Comparison of ENCODE assay signal across 10 cellular contexts in genomic region chr13:107271226-107271625, GRCh38.
DNase-seq lines count a peak whose midpoint lies in the region; ATAC-seq and TF ChIP-seq lines count a peak whose summit lies in the region.
"Had no signal": no experiment of that assay in that cellular context is flagged by ENCODE, and none has a peak within 500 bp of the region (broad histone marks: within the 10 kb centered on the region; RNA-seq: fewer than 3 reads in every experiment).

No MANE protein-coding gene starts in this region.

- H3K4me1 Mint-ChIP-seq in activated T-helper 17 cell treated with anti-CD3 and anti-CD28 coated beads, Interleukin-2, amount 50 U/mL, for 72 hours: no peaks in the 10 kb centered on the region
- H3K4me1 Mint-ChIP-seq: stimulated activated memory B cell treated with anti-CD40 and anti-IgM and Interleukin-4, amounts not matched to agents 10 μg/mL and 1 μg/mL and 100 μg/mL, for 72 hours had no signal

- TF ChIP-seq CTCF in fibroblast of the aortic adventitia (IDR thresholded peaks at IDR 0.05; ENCODE audit: insufficient read depth, low read length) (no peak), retinal pigment epithelial cell (conservative IDR thresholded peaks at IDR 0.05; ENCODE audit: low read depth, low read length) (no peak)

- H3K27me3 Mint-ChIP-seq in activated T-helper 17 cell treated with anti-CD3 and anti-CD28 coated beads, Interleukin-2, amount 50 U/mL, for 72 hours: no peaks in the 10 kb centered on the region
- H3K27me3 Mint-ChIP-seq: stimulated activated memory B cell treated with anti-CD40 and anti-IgM and Interleukin-4, amounts not matched to agents 10 μg/mL and 1 μg/mL and 100 μg/mL, for 72 hours had no signal

- no peak overlapping the region for H3K27ac Mint-ChIP-seq in activated T-helper 17 cell treated with anti-CD3 and anti-CD28 coated beads, Interleukin-2, amount 50 U/mL, for 72 hours
- H3K27ac Mint-ChIP-seq: stimulated activated memory B cell treated with anti-CD40 and anti-IgM and Interleukin-4, amounts not matched to agents 10 μg/mL and 1 μg/mL and 100 μg/mL, for 72 hours had no signal

- peaks cover 8% of the 10 kb centered on the region for H3K9me3 Mint-ChIP-seq in activated T-helper 17 cell treated with anti-CD3 and anti-CD28 coated beads, Interleukin-2, amount 50 U/mL, for 72 hours

- no peak overlapping the region for H3K4me3 ChIP-seq in fibroblast of the aortic adventitia (ENCODE audit: low read depth, low read length)
- H3K4me3 ChIP-seq in retinal pigment epithelial cell (ENCODE audit: low read length): no peak overlapping the region

- ATAC-seq in HG02571 (IDR thresholded peaks at IDR 0.05; ENCODE audit: unreplicated experiment) (no peak), GM21423 (IDR thresholded peaks at IDR 0.05; ENCODE audit: unreplicated experiment) (no peak)
- ATAC-seq in activated T-helper 17 cell treated with anti-CD3 and anti-CD28 coated beads, Interleukin-2, amount 50 U/mL, for 72 hours (replicated peaks): no peak
- ATAC-seq: stimulated activated memory B cell treated with anti-CD40 and anti-IgM and Interleukin-4, amounts not matched to agents 10 μg/mL and 1 μg/mL and 100 μg/mL, for 72 hours had no signal

- no peak overlapping the region for H3K4me3 Mint-ChIP-seq in activated T-helper 17 cell treated with anti-CD3 and anti-CD28 coated beads, Interleukin-2, amount 50 U/mL, for 72 hours
- H3K4me3 Mint-ChIP-seq: stimulated activated memory B cell treated with anti-CD40 and anti-IgM and Interleukin-4, amounts not matched to agents 10 μg/mL and 1 μg/mL and 100 μg/mL, for 72 hours had no signal

- H3K36me3 Mint-ChIP-seq in activated T-helper 17 cell treated with anti-CD3 and anti-CD28 coated beads, Interleukin-2, amount 50 U/mL, for 72 hours (ENCODE audit: low read depth): no peaks in the 10 kb centered on the region
- H3K36me3 Mint-ChIP-seq: stimulated activated memory B cell treated with anti-CD40 and anti-IgM and Interleukin-4, amounts not matched to agents 10 μg/mL and 1 μg/mL and 100 μg/mL, for 72 hours had no signal

- peak; percentile 42 for DNase-seq in NCI-H748 (lab: John Stamatoyannopoulos, UW; ENCODE audit: unreplicated experiment)
- DNase-seq in NCI-H748 treated with DMSO at 0.1 percent for 48 hours (lab: John Stamatoyannopoulos, UW): no peak
- DNase-seq in SHP77 (lab: John Stamatoyannopoulos, UW): peak; percentile 50 to 61
- DNase-seq in fibroblast of the aortic adventitia (ENCODE audit: low read depth): peak; percentile 15
- DNase-seq in retinal pigment epithelial cell (ENCODE audit: low read depth): peak; percentile 30
- DNase-seq: activated CD8-positive, alpha-beta memory T cell treated with anti-CD3 and anti-CD28 coated beads, Interleukin-2, amount 50 U/mL, for 48 hours had no signal
